Comparison of ENCODE assay signal across 17 cellular contexts in the genomic region with DNA sequence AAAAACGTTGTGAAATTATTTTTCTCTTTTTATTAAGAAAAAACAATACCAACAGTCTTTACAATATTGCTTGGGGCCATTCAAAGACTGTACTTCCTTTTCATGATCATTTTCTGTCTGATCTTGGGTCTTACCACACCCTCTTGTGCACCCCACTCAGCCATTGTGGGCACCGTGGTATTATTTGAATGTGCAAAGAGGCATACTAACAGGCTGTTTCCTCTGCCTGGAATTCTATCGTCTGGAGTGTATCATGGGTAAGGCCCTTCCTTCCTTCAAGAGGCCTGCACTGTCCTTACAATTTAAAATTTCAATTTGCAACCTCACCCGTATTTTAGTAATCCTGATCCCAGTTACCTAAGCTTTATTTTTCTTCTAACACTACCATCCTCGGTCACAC.
DNase-seq lines count a peak whose midpoint lies in the region; TF ChIP-seq lines count a peak whose summit lies in the region.
"Had no signal": no experiment of that assay in that cellular context is flagged by ENCODE, and none has a peak within 500 bp of the region (broad histone marks: within the 10 kb centered on the region; RNA-seq: fewer than 3 reads in every experiment).

No MANE protein-coding gene starts in this region.

- 65 to 74% methylated on average over 5 of the region's 5 CpGs for WGBS in testis, 2 donors

- intact Hi-C loops in testis (cut with DNase I; ENCODE audit: low total_unique reads) = no loop called here

- no peaks in the 10 kb centered on the region for H3K79me2 ChIP-seq in Karpas-422 (ENCODE audit: low read length)

- H3K9me3 ChIP-seq in SK-N-MC (ENCODE audit: low read depth, low read length) = no peaks in the 10 kb centered on the region
- H3K9me3 ChIP-seq in Karpas-422 (ENCODE audit: low read length) = no peaks in the 10 kb centered on the region
- no peaks in the 10 kb centered on the region for H3K9me3 ChIP-seq in testis
- H3K9me3 ChIP-seq: A549 had no signal

- H3K9me2 ChIP-seq in Karpas-422 (replicated peaks; ENCODE audit: insufficient read depth, low read length) = no peaks in the 10 kb centered on the region

- H3K27ac ChIP-seq in SK-N-MC (peak overlapping the region; percentile 100), Karpas-422 (ENCODE audit: low read length) (no peak overlapping the region), testis (no peak overlapping the region)
- H3K27ac ChIP-seq: A549 had no signal

- H3K4me2 ChIP-seq in Karpas-422 (ENCODE audit: low read depth, low read length, poor library complexity, severe bottlenecking) = no peak overlapping the region
- H3K4me2 ChIP-seq: A549 had no signal

- TF ChIP-seq CTCF in testis (IDR thresholded peaks at IDR 0.05) = no peak

- H4K20me1 ChIP-seq in Karpas-422 (ENCODE audit: insufficient read depth, low read depth, low read length) = no peaks in the 10 kb centered on the region

- peak overlapping the region; percentile 73 for H3K9ac ChIP-seq in SK-N-MC (ENCODE audit: insufficient read length)
- no peak overlapping the region for H3K9ac ChIP-seq in Karpas-422 (ENCODE audit: low read length)

- H3K36me3 ChIP-seq in SK-N-MC (ENCODE audit: insufficient read depth, low read length) = no peaks in the 10 kb centered on the region
- no peaks in the 10 kb centered on the region for H3K36me3 ChIP-seq in Karpas-422 (ENCODE audit: insufficient read depth, low read length)
- no peaks in the 10 kb centered on the region for H3K36me3 ChIP-seq in testis (ENCODE audit: low read depth, missing control alignments)

- no peak for TF ChIP-seq POLR2A in testis (IDR thresholded peaks at IDR 0.05)

- DNase-seq in DMS53 (lab: John Stamatoyannopoulos, UW) (peak; percentile 41), DMS53 treated with DMSO at 0.1 percent for 48 hours (lab: John Stamatoyannopoulos, UW; ENCODE audit: unreplicated experiment) (no peak), G401 (ENCODE audit: low spot score) (peak; percentile 60), SK-N-MC (ENCODE audit: low read depth, low spot score) (peak; percentile 79), islet precursor cell (peak; percentile 24), Karpas-422 (no peak), inferior parietal cortex (ENCODE audit: extremely low spot score) (no peak), testis (no peak)
- DNase-seq: 8988T; Calu3; CD4-positive, alpha-beta memory T cell; COR-L47; DMS79 treated with DMSO at 0.1 percent for 48 hours; GOT3; H7; HCEC 1CT had no signal

- no peak overlapping the region for H2AFZ ChIP-seq in Karpas-422 (ENCODE audit: low read length)

- H3K4me3 ChIP-seq in SK-N-MC (peak overlapping the region; percentile 61), Karpas-422 (ENCODE audit: low read length) (no peak overlapping the region), testis (no peak overlapping the region)
- H3K4me3 ChIP-seq: A549 had no signal

- H3K4me1 ChIP-seq in Karpas-422 (ENCODE audit: low read length) = no peaks in the 10 kb centered on the region
- no peaks in the 10 kb centered on the region for H3K4me1 ChIP-seq in testis
- H3K4me1 ChIP-seq: A549 had no signal

- in situ Hi-C loops in G401 (cut with HindIII; ENCODE audit: low sequenced_read_pairs) = no loop called here

- no peaks in the 10 kb centered on the region for H3K27me3 ChIP-seq in Karpas-422 (ENCODE audit: low read length)
- no peaks in the 10 kb centered on the region for H3K27me3 ChIP-seq in testis

Comparison
In these comparisons a context has a peak if more than half of its experiments do, and no peak if none do; other contexts are left out.
1. DNase-seq: peak in DMS53 (single experiment), G401 (single experiment), SK-N-MC (single experiment) and islet precursor cell (single experiment); none in DMS53 treated with DMSO at 0.1 percent for 48 hours (single experiment), Karpas-422 (single experiment), inferior parietal cortex (single experiment) and testis (single experiment).